ENCODE assay signal across 7 cellular contexts in genomic region chr3:152205097-152205593, GRCh38.
DNase-seq lines count a peak whose midpoint lies in the region; ATAC-seq and FAIRE-seq lines count a peak whose summit lies in the region.

No MANE protein-coding gene starts in this region.

- no peak for FAIRE-seq in RCC 7860 (lab: Jason Lieb, UNC)

- ATAC-seq in GM19395 (IDR thresholded peaks at IDR 0.05; ENCODE audit: unreplicated experiment) (peak; percentile 56), HG03342 (IDR thresholded peaks at IDR 0.05; ENCODE audit: unreplicated experiment) (peak; percentile 61)
- ATAC-seq in activated naive CD4-positive, alpha-beta T cell treated with anti-CD3 and anti-CD28 coated beads, Interleukin-2, amount 50 U/mL, for 72 hours: no peak

- H3K4me3 ChIP-seq in skin epidermis: peak overlapping the region in 3 of 7 experiments; percentile 3 to 19 (median 3)

- peaks cover 15 to 28% of the 10 kb centered on the region in 2 donors for H3K36me3 Mint-ChIP-seq in activated naive CD4-positive, alpha-beta T cell treated with anti-CD3 and anti-CD28 coated beads, Interleukin-2, amount 50 U/mL, for 72 hours

- no peak for DNase-seq in activated naive CD4-positive, alpha-beta T cell treated with anti-CD3 and anti-CD28 coated beads, Interleukin-2, amount 50 U/mL, for 72 hours (ENCODE audit: low spot score in 2 of 2)
- DNase-seq in NCI-H82 (lab: John Stamatoyannopoulos, UW) (no peak), RCC 7860 (ENCODE audit: low spot score) (no peak), middle frontal gyrus (ENCODE audit: extremely low spot score, low spot score) (no peak)

- H3K27ac ChIP-seq in skin epidermis: peak overlapping the region in 19 of 21 experiments; percentile 8 to 91 (median 67)

- H3K9me3 Mint-ChIP-seq in activated naive CD4-positive, alpha-beta T cell treated with anti-CD3 and anti-CD28 coated beads, Interleukin-2, amount 50 U/mL, for 72 hours: peaks cover 5 to 6% of the 10 kb centered on the region in 2 donors

- peak overlapping the region; percentile 95 to 96 for H3K27ac Mint-ChIP-seq in activated naive CD4-positive, alpha-beta T cell treated with anti-CD3 and anti-CD28 coated beads, Interleukin-2, amount 50 U/mL, for 72 hours

Comparison
In these comparisons a context has a peak if more than half of its experiments do, and no peak if none do; other contexts are left out.
1. ATAC-seq: peak in GM19395 (single experiment) and HG03342 (single experiment); none in activated naive CD4-positive, alpha-beta T cell treated with anti-CD3 and anti-CD28 coated beads, Interleukin-2, amount 50 U/mL, for 72 hours (0 of 2).